Comparison of ENCODE assay signal across 17 cellular contexts in genomic region chr17:16470302-16470701, GRCh38. TPM values are rescaled to one million over a fixed set of nuclear protein-coding genes. Genes with fewer than 3 reads are reported as not detected.
DNase-seq lines count a peak whose midpoint lies in the region; ATAC-seq and TF ChIP-seq lines count a peak whose summit lies in the region.
"Had no signal": no experiment of that assay in that cellular context is flagged by ENCODE, and none has a peak within 500 bp of the region (broad histone marks: within the 10 kb centered on the region; RNA-seq: fewer than 3 reads in every experiment).

No MANE protein-coding gene starts in this region.

- H3K36me3 ChIP-seq in heart right ventricle: no peaks in the 10 kb centered on the region
- H3K36me3 ChIP-seq in right atrium auricular region: no peaks in the 10 kb centered on the region
- H3K36me3 ChIP-seq in hepatocyte (replicated peaks; ENCODE audit: insufficient read depth, low read depth): no peaks in the 10 kb centered on the region
- H3K36me3 ChIP-seq: ascending aorta had no signal

- peak overlapping the region in 2 of 10 donors; percentile 7 to 22 for H3K4me3 ChIP-seq in heart right ventricle
- no peak overlapping the region for H3K4me3 ChIP-seq in right atrium auricular region
- no peak overlapping the region for H3K4me3 ChIP-seq in hepatocyte
- no peak overlapping the region for H3K4me3 ChIP-seq in coronary artery
- H3K4me3 ChIP-seq: ascending aorta had no signal

- peaks cover 23% of the 10 kb centered on the region for H3K79me2 ChIP-seq in hepatocyte

- peak overlapping the region; percentile 78 for H3K27ac Mint-ChIP-seq in type B pancreatic cell
- H3K27ac Mint-ChIP-seq: activated T-cell treated with anti-CD3 and anti-CD28 coated beads, Interleukin-2, amount 50 U/mL, for 24 hours; B cell had no signal

- ATAC-seq in heart right ventricle: peak; percentile 35 to 82 (median 66)
- no peak for ATAC-seq in HG02610 (IDR thresholded peaks at IDR 0.05; ENCODE audit: unreplicated experiment)
- ATAC-seq: activated CD4-positive, CD25-positive, alpha-beta regulatory T cell treated with anti-CD3 and anti-CD28 coated beads, Interleukin-2, amount 50 U/mL, for 24 hours; HCT116 had no signal

- no peaks in the 10 kb centered on the region for H3K36me3 Mint-ChIP-seq in type B pancreatic cell

- peak overlapping the region in 5 of 10 donors; percentile 2 to 43 (median 32) for H3K27ac ChIP-seq in heart right ventricle
- H3K27ac ChIP-seq in right atrium auricular region: no peak overlapping the region
- peak overlapping the region; percentile 98 for H3K27ac ChIP-seq in hepatocyte
- H3K27ac ChIP-seq in coronary artery: no peak overlapping the region
- H3K27ac ChIP-seq: ascending aorta, epithelial cell of prostate had no signal

- H3K9me3 ChIP-seq in heart right ventricle (no peaks in the 10 kb centered on the region), right atrium auricular region (no peaks in the 10 kb centered on the region), hepatocyte (ENCODE audit: low read depth) (no peaks in the 10 kb centered on the region)
- H3K9me3 ChIP-seq: ascending aorta had no signal

- TF ChIP-seq CTCF in heart right ventricle (IDR thresholded peaks at IDR 0.05): peak in 4 of 9 donors; percentile 18 to 43 (median 38)
- no peak for TF ChIP-seq CTCF in right atrium auricular region (IDR thresholded peaks at IDR 0.05)
- TF ChIP-seq CTCF in hepatocyte (IDR thresholded peaks at IDR 0.05; ENCODE audit: poor library complexity): no peak
- TF ChIP-seq CTCF in type B pancreatic cell (conservative IDR thresholded peaks at IDR 0.05): no peak
- TF ChIP-seq CTCF in coronary artery (IDR thresholded peaks at IDR 0.05): no peak

- H3K4me1 Mint-ChIP-seq in type B pancreatic cell (ENCODE audit: unreplicated experiment): peaks cover 24% of the 10 kb centered on the region
- H3K4me1 Mint-ChIP-seq: B cell had no signal

- no peaks in the 10 kb centered on the region for H3K9me2 ChIP-seq in hepatocyte (replicated peaks; ENCODE audit: insufficient read depth)

- WGBS in heart right ventricle, 2 donors: 46 to 53% methylated on average over 9 of the region's 9 CpGs
- WGBS in hepatocyte (ENCODE audit: low lambda C conversion rate, missing lambda C conversion rate): 91% methylated on average over 9 of the region's 9 CpGs

- H3K4me1 ChIP-seq in heart right ventricle: peaks cover 11 to 38% (median 16%) of the 10 kb centered on the region in 9 donors
- peaks cover 0 to 26% of the 10 kb centered on the region in 2 donors for H3K4me1 ChIP-seq in right atrium auricular region
- H3K4me1 ChIP-seq in hepatocyte (ENCODE audit: insufficient read depth): peaks cover 44% of the 10 kb centered on the region
- H3K4me1 ChIP-seq: ascending aorta had no signal

- H3K27me3 Mint-ChIP-seq in type B pancreatic cell: peaks cover 2% of the 10 kb centered on the region
- H3K27me3 Mint-ChIP-seq: activated T-cell treated with anti-CD3 and anti-CD28 coated beads, Interleukin-2, amount 50 U/mL, for 24 hours; B cell had no signal

- intact Hi-C loops in heart right ventricle (cut with DNase I): no loop called here

- no peaks in the 10 kb centered on the region for H3K9me3 Mint-ChIP-seq in type B pancreatic cell
- H3K9me3 Mint-ChIP-seq: activated T-cell treated with anti-CD3 and anti-CD28 coated beads, Interleukin-2, amount 50 U/mL, for 24 hours had no signal

- H4K20me1 ChIP-seq in hepatocyte (ENCODE audit: insufficient read depth, poor library complexity, severe bottlenecking): no peaks in the 10 kb centered on the region

- H3K27me3 ChIP-seq in heart right ventricle (no peaks in the 10 kb centered on the region), right atrium auricular region (no peaks in the 10 kb centered on the region), hepatocyte (no peaks in the 10 kb centered on the region)
- H3K27me3 ChIP-seq: ascending aorta had no signal

- no peak overlapping the region for H3K4me3 Mint-ChIP-seq in type B pancreatic cell
- H3K4me3 Mint-ChIP-seq: activated T-cell treated with anti-CD3 and anti-CD28 coated beads, Interleukin-2, amount 50 U/mL, for 24 hours; B cell had no signal

- no peak overlapping the region for H3K4me2 ChIP-seq in hepatocyte

- H2AFZ ChIP-seq in hepatocyte: no peak overlapping the region

- DNase-seq in heart right ventricle: no peak
- no peak for DNase-seq in right atrium auricular region (ENCODE audit: low spot score)
- peak; percentile 37 for DNase-seq in astrocyte of the hippocampus (ENCODE audit: low read depth, low spot score)
- DNase-seq in hepatocyte (ENCODE audit: low spot score): no peak
- DNase-seq in type B pancreatic cell (ENCODE audit: extremely low spot score, unreplicated experiment): no peak
- no peak for DNase-seq in AG08396 (ENCODE audit: low spot score)
- no peak for DNase-seq in coronary artery (ENCODE audit: low spot score)
- DNase-seq: activated T-cell treated with anti-CD3 and anti-CD28 coated beads, Interleukin-2, amount 50 U/mL, for 24 hours; mesendoderm; stimulated activated CD4-positive, alpha-beta T cell treated with anti-CD3 and anti-CD28 coated beads, Interleukin-4, amount 100 ng/mL, for 24 hours; stimulated activated naive CD4-positive, alpha-beta T cell treated with Interleukin-2 at 50 U/mL for 16 hours had no signal

RNA-seq across cellular contexts. Expression of gene LRRC75A, which starts 21.7 kb away (rescaled TPM):
- total RNA-seq in heart right ventricle (1 to 10 TPM in 3 of 10 donors, under 1 TPM in 7; 0.34 to 1.3 (median 0.56) TPM), right atrium auricular region (1 to 10 TPM in 1 of 2 donors, under 1 TPM in 1; 0.93 to 2.6 TPM), hepatocyte (15.0 and 18.0 TPM in 2 replicates), type B pancreatic cell (ENCODE audit: low replicate concordance) (2.9 and 4.5 TPM in 2 replicates)
- polyA plus RNA-seq in heart right ventricle (under 1 TPM; 0.73 to 0.77 TPM), hepatocyte (7.7 and 10.7 TPM in 2 replicates)

RNA-seq across cellular contexts. Expression of gene TRPV2, which starts 54.9 kb away (rescaled TPM):
- total RNA-seq in heart right ventricle (10 to 100 TPM in 3 of 10 donors, 1 to 10 TPM in 7; 4.6 to 25.4 (median 8.6) TPM), right atrium auricular region (10 to 100 TPM in 1 of 2 donors, 1 to 10 TPM in 1; 6.7 to 15.0 TPM), hepatocyte (1.8 and 7.7 TPM in 2 replicates), type B pancreatic cell (ENCODE audit: low replicate concordance) (0.52 and 1.7 TPM in 2 replicates)
- polyA plus RNA-seq in heart right ventricle (10 to 100 TPM; 10.6 to 11.9 TPM), hepatocyte (10.1 and 15.2 TPM in 2 replicates)
